In the genomic region with DNA sequence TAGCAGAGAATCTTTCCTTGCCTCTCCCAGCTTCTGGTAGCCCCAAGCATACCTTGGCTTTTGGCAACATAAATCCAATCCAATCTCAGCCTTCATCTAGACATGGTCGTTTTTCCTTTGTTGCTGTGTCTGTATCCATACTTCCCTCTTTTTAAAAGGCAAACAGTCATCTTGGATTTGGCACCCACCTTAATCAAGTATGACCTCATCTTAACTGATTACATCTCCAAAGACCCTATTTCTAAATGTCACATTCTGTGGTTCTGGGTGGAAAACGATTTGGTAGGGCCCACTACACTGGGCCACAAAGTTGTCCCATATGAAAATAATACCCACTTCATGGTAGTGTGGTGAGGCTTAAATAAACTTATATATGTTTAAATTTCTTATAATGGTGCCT, we compare ENCODE assay signal across 8 cellular contexts. TPM values are rescaled to one million over a fixed set of nuclear protein-coding genes. Genes with fewer than 3 reads are reported as not detected.
DNase-seq lines count a peak whose midpoint lies in the region; ATAC-seq and TF ChIP-seq lines count a peak whose summit lies in the region.

No MANE protein-coding gene starts in this region.

- TF ChIP-seq CTCF in ascending aorta (IDR thresholded peaks at IDR 0.05) (no peak), lung (IDR thresholded peaks at IDR 0.05; ENCODE audit: control extremely low read depth, extremely low read depth) (no peak), upper lobe of right lung (IDR thresholded peaks at IDR 0.05) (no peak), GM13976 (IDR thresholded peaks at IDR 0.05; ENCODE audit: borderline replicate concordance, control extremely low read depth, extremely low read depth, insufficient read depth, missing control alignments) (no peak)

- H3K9me3 ChIP-seq in ascending aorta = no peaks in the 10 kb centered on the region
- no peaks in the 10 kb centered on the region for H3K9me3 ChIP-seq in lung (ENCODE audit: control insufficient read depth in 2 of 2, insufficient read depth in 1 of 2, low read length in 1 of 2)
- no peaks in the 10 kb centered on the region for H3K9me3 ChIP-seq in upper lobe of right lung

- H3K4me3 ChIP-seq in ascending aorta = peak overlapping the region; percentile 71 to 82
- peak overlapping the region; percentile 16 for H3K4me3 ChIP-seq in lung
- H3K4me3 ChIP-seq in upper lobe of right lung = peak overlapping the region; percentile 70

- 5 to 9% methylated on average over 2 of the region's 2 CpGs for WGBS in lung, 2 donors

- DNase-seq in activated naive CD4-positive, alpha-beta T cell treated with anti-CD3 and anti-CD28 coated beads, Interleukin-2, amount 10 ng/mL, durations not matched to agents 7 days and 5 days = no peak
- DNase-seq in activated naive CD4-positive, alpha-beta T cell treated with Interleukin-2 at 50 U/mL for 16 hours = no peak
- DNase-seq in ascending aorta (ENCODE audit: low spot score in 2 of 2) = no peak
- DNase-seq in lung (ENCODE audit: low spot score) = no peak
- DNase-seq in upper lobe of right lung = no peak
- DNase-seq in OCI-M2 (lab: John Stamatoyannopoulos, UW; ENCODE audit: unreplicated experiment) = no peak
- DNase-seq in GM13976 (ENCODE audit: low spot score) = no peak
- no peak for DNase-seq in GM19238 (ENCODE audit: insufficient read length, low spot score)

- CTCF ChIA-PET in activated naive CD4-positive, alpha-beta T cell treated with anti-CD3 and anti-CD28 coated beads, Interleukin-2, amount 10 ng/mL, durations not matched to agents 7 days and 5 days (lab: Charles Lee) = interaction anchor here (0.7 to 3.2 kb wide), 4 partner anchors 15 to 64 kb away, joined by 4 to 16 read pairs (median 6); partner anchors contain the start of genes APOA5 and ZPR1

- H3K27ac Mint-ChIP-seq in activated naive CD4-positive, alpha-beta T cell treated with anti-CD3 and anti-CD28 coated beads, Interleukin-2, amount 10 ng/mL, durations not matched to agents 7 days and 5 days = peak overlapping the region; percentile 96

- H3K36me3 ChIP-seq in ascending aorta (peaks cover 0 to 16% of the 10 kb centered on the region in 2 donors), lung (ENCODE audit: control insufficient read depth in 2 of 2, insufficient read depth in 2 of 2, low read length in 2 of 2) (peaks cover 3 to 7% of the 10 kb centered on the region in 2 donors), upper lobe of right lung (peaks cover 32% of the 10 kb centered on the region)

- in situ Hi-C loops in GM13976 (cut with MboI; ENCODE audit: low sequenced_read_pairs, unreplicated experiment) = no loop called here

- peaks cover 57% of the 10 kb centered on the region for H3K4me1 Mint-ChIP-seq in activated naive CD4-positive, alpha-beta T cell treated with anti-CD3 and anti-CD28 coated beads, Interleukin-2, amount 10 ng/mL, durations not matched to agents 7 days and 5 days

- H3K27ac ChIP-seq in ascending aorta (peak overlapping the region in 1 of 2 donors; percentile 94), lung (ENCODE audit: low read depth in 1 of 2, low read length in 1 of 2) (no peak overlapping the region), upper lobe of right lung (peak overlapping the region; percentile 93)

- H3K4me3 Mint-ChIP-seq in activated naive CD4-positive, alpha-beta T cell treated with anti-CD3 and anti-CD28 coated beads, Interleukin-2, amount 10 ng/mL, durations not matched to agents 7 days and 5 days = peak overlapping the region; percentile 99

- H3K27me3 Mint-ChIP-seq in activated naive CD4-positive, alpha-beta T cell treated with anti-CD3 and anti-CD28 coated beads, Interleukin-2, amount 10 ng/mL, durations not matched to agents 7 days and 5 days = no peaks in the 10 kb centered on the region

- no peak for ATAC-seq in lung (ENCODE audit: insufficient read depth, low FRiP score)
- ATAC-seq in upper lobe of right lung = no peak

- no peaks in the 10 kb centered on the region for H3K9me3 Mint-ChIP-seq in activated naive CD4-positive, alpha-beta T cell treated with anti-CD3 and anti-CD28 coated beads, Interleukin-2, amount 10 ng/mL, durations not matched to agents 7 days and 5 days

- intact Hi-C loops in ascending aorta (cut with DNase I) (loop anchor here (2.0 to 5.0 kb wide), 2 partner anchors 461 to 555 kb away; partner anchors contain the start of genes CEP164, PCSK7 and RNF214), upper lobe of right lung (cut with DNase I) (no loop called here)

- H3K27me3 ChIP-seq in ascending aorta = no peaks in the 10 kb centered on the region
- H3K27me3 ChIP-seq in lung (ENCODE audit: control insufficient read depth, insufficient read depth) = no peaks in the 10 kb centered on the region
- no peaks in the 10 kb centered on the region for H3K27me3 ChIP-seq in upper lobe of right lung

- peaks cover 34% of the 10 kb centered on the region for H3K36me3 Mint-ChIP-seq in activated naive CD4-positive, alpha-beta T cell treated with anti-CD3 and anti-CD28 coated beads, Interleukin-2, amount 10 ng/mL, durations not matched to agents 7 days and 5 days

- H3K4me1 ChIP-seq in ascending aorta (peaks cover 0 to 14% of the 10 kb centered on the region in 2 donors), lung (ENCODE audit: control insufficient read depth in 2 of 2, insufficient read depth in 2 of 2, low read length in 2 of 2) (peaks cover 6% of the 10 kb centered on the region in 2 donors), upper lobe of right lung (peaks cover 24% of the 10 kb centered on the region)

RNA-seq across cellular contexts. Expression of gene BUD13, which starts 0.9 kb away (rescaled TPM):
- total RNA-seq in ascending aorta (23.9 TPM), lung (10 to 100 TPM; 12.8 to 14.9 TPM), upper lobe of right lung (17.7 TPM)
- 10 to 100 TPM; 10.0 to 13.9 TPM for polyA plus RNA-seq in lung

RNA-seq across cellular contexts. Expression of gene ZPR1, which starts 15.9 kb away (rescaled TPM):
- total RNA-seq in ascending aorta (171 TPM), lung (10 to 100 TPM; 33.3 to 50.9 TPM), upper lobe of right lung (43.1 TPM)
- 10 to 100 TPM; 19.4 to 35.8 TPM for polyA plus RNA-seq in lung

RNA-seq across cellular contexts. Expression of gene APOA5, which starts 19.7 kb away (rescaled TPM):
- total RNA-seq in ascending aorta (not detected), lung (under 1 TPM in 1 of 2 donors, not detected in 1; 0.77 TPM), upper lobe of right lung (not detected)
- polyA plus RNA-seq in lung = under 1 TPM; 0.22 to 0.31 TPM

RNA-seq across cellular contexts. Expression of gene APOA4, which starts 51.2 kb away (rescaled TPM):
- total RNA-seq in ascending aorta (14.3 TPM), lung (not detected), upper lobe of right lung (not detected)
- polyA plus RNA-seq in lung = under 1 TPM in 1 of 2 donors, not detected in 1; 0.06 TPM

RNA-seq across cellular contexts. Expression of gene APOC3, which starts 57.8 kb away (rescaled TPM):
- 83.1 TPM for total RNA-seq in ascending aorta
- total RNA-seq in lung = 1 to 10 TPM in 1 of 2 donors, not detected in 1; 2.3 TPM
- under 1 TPM in 1 of 2 donors, not detected in 1; 0.14 TPM for polyA plus RNA-seq in lung
- total RNA-seq in upper lobe of right lung = not detected

Comparison
In these comparisons a context has a peak if more than half of its experiments do, and no peak if none do; other contexts are left out.
1. H3K4me3 ChIP-seq: peak in every context shown above with its lines; median percentile 76 in ascending aorta; 70 in upper lobe of right lung; 16 in lung.